In the genomic region with DNA sequence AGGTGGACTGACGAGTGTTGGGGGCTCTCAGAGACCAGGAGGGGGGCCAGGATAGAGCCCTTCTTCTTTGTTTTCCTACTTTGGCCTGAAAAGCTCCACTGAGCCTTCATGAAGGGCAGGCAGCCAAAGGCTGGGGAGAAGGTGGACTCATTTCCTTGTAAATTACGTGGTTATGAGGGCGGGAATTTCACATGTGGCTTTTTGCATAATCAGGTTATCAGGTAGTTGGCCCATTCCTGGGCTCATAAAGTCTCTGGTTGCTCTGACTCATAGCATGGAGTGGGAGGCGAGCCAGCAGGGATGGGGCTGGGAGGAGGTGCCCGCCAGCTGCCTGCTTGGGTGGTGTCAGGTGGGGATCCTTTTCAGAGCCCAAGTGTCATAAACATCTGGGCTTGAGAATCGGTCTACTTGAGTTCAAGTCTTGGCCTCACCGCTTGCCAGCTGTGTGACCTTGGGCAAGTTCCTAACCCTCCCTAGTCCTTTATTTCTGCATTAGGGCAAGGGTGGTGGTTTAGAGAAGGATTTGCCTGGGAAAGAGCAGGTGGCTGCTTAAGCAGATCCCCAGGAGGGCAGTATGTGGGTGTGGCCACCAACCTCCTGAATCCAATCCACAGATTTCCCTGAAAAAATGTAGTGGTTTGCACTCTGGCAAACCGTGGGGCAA, we compare ENCODE assay signal across 1 cellular context.
A peak's percentile ranks its signal among the peaks of the same experiment; 100 is the strongest.
TF ChIP-seq lines count a peak whose summit lies in the region.

No MANE protein-coding gene starts in this region.

TF ChIP-seq in HEK293, 187 proteins besides CTCF, POLR2A, EP300 and RAD21 (continued from another document and continues in another):
- TF ChIP-seq GLIS1 (tag by site-specific recombination; IDR thresholded peaks at IDR 0.05): peak; percentile 83
- TF ChIP-seq ZNF335 (tag by site-specific recombination; conservative IDR thresholded peaks at IDR 0.05): peak; percentile 100
- TF ChIP-seq, protein P1, sequence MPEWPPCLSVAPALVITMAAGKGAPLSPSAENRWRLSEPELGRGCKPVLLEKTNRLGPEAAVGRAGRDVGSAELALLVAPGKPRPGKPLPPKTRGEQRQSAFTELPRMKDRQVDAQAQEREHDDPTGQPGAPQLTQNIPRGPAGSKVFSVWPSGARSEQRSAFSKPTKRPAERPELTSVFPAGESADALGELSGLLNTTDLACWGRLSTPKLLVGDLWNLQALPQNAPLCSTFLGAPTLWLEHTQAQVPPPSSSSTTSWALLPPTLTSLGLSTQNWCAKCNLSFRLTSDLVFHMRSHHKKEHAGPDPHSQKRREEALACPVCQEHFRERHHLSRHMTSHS (tag by site-specific recombination; IDR thresholded peaks at IDR 0.05): no peak
- TF ChIP-seq, protein P2, sequence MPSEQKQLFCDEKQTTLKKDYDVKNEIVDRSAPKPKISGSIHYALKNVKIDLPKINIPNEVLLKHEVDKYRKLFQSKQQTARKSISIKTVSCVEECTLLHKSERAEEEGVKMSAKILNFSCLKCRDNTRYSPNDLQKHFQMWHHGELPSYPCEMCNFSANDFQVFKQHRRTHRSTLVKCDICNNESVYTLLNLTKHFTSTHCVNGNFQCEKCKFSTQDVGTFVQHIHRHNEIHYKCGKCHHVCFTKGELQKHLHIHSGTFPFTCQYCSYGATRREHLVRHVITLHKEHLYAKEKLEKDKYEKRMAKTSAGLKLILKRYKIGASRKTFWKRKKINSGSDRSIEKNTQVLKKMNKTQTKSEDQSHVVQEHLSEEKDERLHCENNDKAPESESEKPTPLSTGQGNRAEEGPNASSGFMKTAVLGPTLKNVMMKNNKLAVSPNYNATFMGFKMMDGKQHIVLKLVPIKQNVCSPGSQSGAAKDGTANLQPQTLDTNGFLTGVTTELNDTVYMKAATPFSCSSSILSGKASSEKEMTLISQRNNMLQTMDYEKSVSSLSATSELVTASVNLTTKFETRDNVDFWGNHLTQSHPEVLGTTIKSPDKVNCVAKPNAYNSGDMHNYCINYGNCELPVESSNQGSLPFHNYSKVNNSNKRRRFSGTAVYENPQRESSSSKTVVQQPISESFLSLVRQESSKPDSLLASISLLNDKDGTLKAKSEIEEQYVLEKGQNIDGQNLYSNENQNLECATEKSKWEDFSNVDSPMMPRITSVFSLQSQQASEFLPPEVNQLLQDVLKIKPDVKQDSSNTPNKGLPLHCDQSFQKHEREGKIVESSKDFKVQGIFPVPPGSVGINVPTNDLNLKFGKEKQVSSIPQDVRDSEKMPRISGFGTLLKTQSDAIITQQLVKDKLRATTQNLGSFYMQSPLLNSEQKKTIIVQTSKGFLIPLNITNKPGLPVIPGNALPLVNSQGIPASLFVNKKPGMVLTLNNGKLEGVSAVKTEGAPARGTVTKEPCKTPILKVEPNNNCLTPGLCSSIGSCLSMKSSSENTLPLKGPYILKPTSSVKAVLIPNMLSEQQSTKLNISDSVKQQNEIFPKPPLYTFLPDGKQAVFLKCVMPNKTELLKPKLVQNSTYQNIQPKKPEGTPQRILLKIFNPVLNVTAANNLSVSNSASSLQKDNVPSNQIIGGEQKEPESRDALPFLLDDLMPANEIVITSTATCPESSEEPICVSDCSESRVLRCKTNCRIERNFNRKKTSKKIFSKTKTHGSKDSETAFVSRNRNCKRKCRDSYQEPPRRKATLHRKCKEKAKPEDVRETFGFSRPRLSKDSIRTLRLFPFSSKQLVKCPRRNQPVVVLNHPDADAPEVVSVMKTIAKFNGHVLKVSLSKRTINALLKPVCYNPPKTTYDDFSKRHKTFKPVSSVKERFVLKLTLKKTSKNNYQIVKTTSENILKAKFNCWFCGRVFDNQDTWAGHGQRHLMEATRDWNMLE (tag by site-specific recombination; conservative IDR thresholded peaks at IDR 0.05; ENCODE audit: low read depth): 0 out of 2 replicates have a peak, but pooled peaks have one; percentile 15
- TF ChIP-seq, protein P3, sequence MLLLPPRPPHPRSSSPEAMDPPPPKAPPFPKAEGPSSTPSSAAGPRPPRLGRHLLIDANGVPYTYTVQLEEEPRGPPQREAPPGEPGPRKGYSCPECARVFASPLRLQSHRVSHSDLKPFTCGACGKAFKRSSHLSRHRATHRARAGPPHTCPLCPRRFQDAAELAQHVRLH (tag by site-specific recombination; IDR thresholded peaks at IDR 0.05): peak; percentile 85
- TF ChIP-seq, protein P4, sequence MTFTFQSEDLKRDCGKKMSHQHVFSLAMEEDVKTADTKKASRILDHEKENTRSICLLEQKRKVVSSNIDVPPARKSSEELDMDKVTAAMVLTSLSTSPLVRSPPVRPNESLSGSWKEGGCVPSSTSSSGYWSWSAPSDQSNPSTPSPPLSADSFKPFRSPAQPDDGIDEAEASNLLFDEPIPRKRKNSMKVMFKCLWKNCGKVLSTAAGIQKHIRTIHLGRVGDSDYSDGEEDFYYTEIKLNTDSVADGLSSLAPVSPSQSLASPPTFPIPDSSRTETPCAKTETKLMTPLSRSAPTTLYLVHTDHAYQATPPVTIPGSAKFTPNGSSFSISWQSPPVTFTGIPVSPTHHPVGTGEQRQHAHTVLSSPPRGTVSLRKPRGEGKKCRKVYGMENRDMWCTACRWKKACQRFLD (tag by site-specific recombination; IDR thresholded peaks at IDR 0.05): no peak
- TF ChIP-seq, protein P5, sequence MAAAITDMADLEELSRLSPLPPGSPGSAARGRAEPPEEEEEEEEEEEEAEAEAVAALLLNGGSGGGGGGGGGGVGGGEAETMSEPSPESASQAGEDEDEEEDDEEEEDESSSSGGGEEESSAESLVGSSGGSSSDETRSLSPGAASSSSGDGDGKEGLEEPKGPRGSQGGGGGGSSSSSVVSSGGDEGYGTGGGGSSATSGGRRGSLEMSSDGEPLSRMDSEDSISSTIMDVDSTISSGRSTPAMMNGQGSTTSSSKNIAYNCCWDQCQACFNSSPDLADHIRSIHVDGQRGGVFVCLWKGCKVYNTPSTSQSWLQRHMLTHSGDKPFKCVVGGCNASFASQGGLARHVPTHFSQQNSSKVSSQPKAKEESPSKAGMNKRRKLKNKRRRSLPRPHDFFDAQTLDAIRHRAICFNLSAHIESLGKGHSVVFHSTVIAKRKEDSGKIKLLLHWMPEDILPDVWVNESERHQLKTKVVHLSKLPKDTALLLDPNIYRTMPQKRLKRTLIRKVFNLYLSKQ (tag by site-specific recombination; IDR thresholded peaks at IDR 0.05; ENCODE audit: borderline replicate concordance): no peak
- TF ChIP-seq ZSCAN30 (tag by site-specific recombination; IDR thresholded peaks at IDR 0.05): peak; percentile 46; the same call in 1 of the 2 replicates
- TF ChIP-seq ZNF747 (tag by site-specific recombination; IDR thresholded peaks at IDR 0.05): no peak
- peak; percentile 99 for TF ChIP-seq MZF1 (tag by site-specific recombination; IDR thresholded peaks at IDR 0.05; ENCODE audit: borderline replicate concordance)
- peak; percentile 88 for TF ChIP-seq ZBTB8A (tag by site-specific recombination; IDR thresholded peaks at IDR 0.05)
- TF ChIP-seq ZNF37A (tag by site-specific recombination; IDR thresholded peaks at IDR 0.05): no peak
- TF ChIP-seq ZNF561 (tag by site-specific recombination; IDR thresholded peaks at IDR 0.05; ENCODE audit: borderline replicate concordance): peak; percentile 79
- TF ChIP-seq SCRT1 (tag by site-specific recombination; IDR thresholded peaks at IDR 0.05; ENCODE audit: borderline replicate concordance): peak; percentile 59; the same call in 1 of the 2 replicates
- peak; percentile 86 for TF ChIP-seq GLIS2 (tag by site-specific recombination; IDR thresholded peaks at IDR 0.05)
- TF ChIP-seq, protein P6, sequence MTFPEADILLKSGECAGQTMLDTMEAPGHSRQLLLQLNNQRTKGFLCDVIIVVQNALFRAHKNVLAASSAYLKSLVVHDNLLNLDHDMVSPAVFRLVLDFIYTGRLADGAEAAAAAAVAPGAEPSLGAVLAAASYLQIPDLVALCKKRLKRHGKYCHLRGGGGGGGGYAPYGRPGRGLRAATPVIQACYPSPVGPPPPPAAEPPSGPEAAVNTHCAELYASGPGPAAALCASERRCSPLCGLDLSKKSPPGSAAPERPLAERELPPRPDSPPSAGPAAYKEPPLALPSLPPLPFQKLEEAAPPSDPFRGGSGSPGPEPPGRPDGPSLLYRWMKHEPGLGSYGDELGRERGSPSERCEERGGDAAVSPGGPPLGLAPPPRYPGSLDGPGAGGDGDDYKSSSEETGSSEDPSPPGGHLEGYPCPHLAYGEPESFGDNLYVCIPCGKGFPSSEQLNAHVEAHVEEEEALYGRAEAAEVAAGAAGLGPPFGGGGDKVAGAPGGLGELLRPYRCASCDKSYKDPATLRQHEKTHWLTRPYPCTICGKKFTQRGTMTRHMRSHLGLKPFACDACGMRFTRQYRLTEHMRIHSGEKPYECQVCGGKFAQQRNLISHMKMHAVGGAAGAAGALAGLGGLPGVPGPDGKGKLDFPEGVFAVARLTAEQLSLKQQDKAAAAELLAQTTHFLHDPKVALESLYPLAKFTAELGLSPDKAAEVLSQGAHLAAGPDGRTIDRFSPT (tag by site-specific recombination; IDR thresholded peaks at IDR 0.05): peak; percentile 61; the same call in 1 of the 2 replicates
- TF ChIP-seq YY2 (tag by site-specific recombination; IDR thresholded peaks at IDR 0.05): no peak
- peak; percentile 98 for TF ChIP-seq FEZF1 (tag by site-specific recombination; IDR thresholded peaks at IDR 0.05)
- TF ChIP-seq SP3 (tag by site-specific recombination; IDR thresholded peaks at IDR 0.05): peak; percentile 69
- TF ChIP-seq, protein P7, sequence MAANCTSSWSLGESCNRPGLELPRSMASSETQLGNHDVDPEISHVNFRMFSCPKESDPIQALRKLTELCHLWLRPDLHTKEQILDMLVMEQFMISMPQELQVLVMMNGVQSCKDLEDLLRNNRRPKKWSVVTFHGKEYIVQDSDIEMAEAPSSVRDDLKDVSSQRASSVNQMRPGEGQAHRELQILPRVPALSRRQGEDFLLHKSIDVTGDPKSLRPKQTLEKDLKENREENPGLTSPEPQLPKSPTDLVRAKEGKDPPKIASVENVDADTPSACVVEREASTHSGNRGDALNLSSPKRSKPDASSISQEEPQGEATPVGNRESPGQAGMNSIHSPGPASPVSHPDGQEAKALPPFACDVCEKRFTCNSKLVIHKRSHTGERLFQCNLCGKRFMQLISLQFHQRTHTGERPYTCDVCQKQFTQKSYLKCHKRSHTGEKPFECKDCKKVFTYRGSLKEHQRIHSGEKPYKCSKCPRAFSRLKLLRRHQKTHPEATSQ (tag by site-specific recombination; IDR thresholded peaks at IDR 0.05): 0 out of 2 replicates have a peak, but pooled peaks have one; percentile 22
- no peak for TF ChIP-seq ZNF596 (tag by site-specific recombination; IDR thresholded peaks at IDR 0.05)
- peak; percentile 96 for TF ChIP-seq HOXD13 (CRISPR knock-in tag; IDR thresholded peaks at IDR 0.05; ENCODE audit: borderline replicate concordance)
- TF ChIP-seq SP7 (tag by site-specific recombination; IDR thresholded peaks at IDR 0.05): peak; percentile 98
- TF ChIP-seq ZNF629 (tag by site-specific recombination; IDR thresholded peaks at IDR 0.05): peak; percentile 93
- no peak for TF ChIP-seq TCF7L2 (IDR thresholded peaks at IDR 0.05; ENCODE audit: borderline replicate concordance, low read depth, low read length)
- TF ChIP-seq KLF8 (tag by site-specific recombination; IDR thresholded peaks at IDR 0.05): peak; percentile 84
- peak; percentile 58; the same call in 1 of the 2 replicates for TF ChIP-seq ZNF394 (tag by site-specific recombination; IDR thresholded peaks at IDR 0.05; ENCODE audit: borderline replicate concordance)
- TF ChIP-seq ZNF16 (tag by site-specific recombination; IDR thresholded peaks at IDR 0.05; ENCODE audit: low read depth): no peak
- peak; percentile 93 for TF ChIP-seq ZFHX2 (tag by site-specific recombination; conservative IDR thresholded peaks at IDR 0.05)
- TF ChIP-seq ZNF114 (tag by site-specific recombination; IDR thresholded peaks at IDR 0.05): no peak
- TF ChIP-seq, protein P8, sequence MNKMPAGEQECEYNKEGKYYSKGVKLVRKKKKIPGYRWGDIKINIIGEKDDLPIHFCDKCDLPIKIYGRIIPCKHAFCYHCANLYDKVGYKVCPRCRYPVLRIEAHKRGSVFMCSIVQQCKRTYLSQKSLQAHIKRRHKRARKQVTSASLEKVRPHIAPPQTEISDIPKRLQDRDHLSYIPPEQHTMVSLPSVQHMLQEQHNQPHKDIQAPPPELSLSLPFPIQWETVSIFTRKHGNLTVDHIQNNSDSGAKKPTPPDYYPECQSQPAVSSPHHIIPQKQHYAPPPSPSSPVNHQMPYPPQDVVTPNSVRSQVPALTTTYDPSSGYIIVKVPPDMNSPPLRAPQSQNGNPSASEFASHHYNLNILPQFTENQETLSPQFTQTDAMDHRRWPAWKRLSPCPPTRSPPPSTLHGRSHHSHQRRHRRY (tag by site-specific recombination; IDR thresholded peaks at IDR 0.05): no peak
- TF ChIP-seq SCRT2 (tag by site-specific recombination; IDR thresholded peaks at IDR 0.05): peak; percentile 89
- TF ChIP-seq, protein P9, sequence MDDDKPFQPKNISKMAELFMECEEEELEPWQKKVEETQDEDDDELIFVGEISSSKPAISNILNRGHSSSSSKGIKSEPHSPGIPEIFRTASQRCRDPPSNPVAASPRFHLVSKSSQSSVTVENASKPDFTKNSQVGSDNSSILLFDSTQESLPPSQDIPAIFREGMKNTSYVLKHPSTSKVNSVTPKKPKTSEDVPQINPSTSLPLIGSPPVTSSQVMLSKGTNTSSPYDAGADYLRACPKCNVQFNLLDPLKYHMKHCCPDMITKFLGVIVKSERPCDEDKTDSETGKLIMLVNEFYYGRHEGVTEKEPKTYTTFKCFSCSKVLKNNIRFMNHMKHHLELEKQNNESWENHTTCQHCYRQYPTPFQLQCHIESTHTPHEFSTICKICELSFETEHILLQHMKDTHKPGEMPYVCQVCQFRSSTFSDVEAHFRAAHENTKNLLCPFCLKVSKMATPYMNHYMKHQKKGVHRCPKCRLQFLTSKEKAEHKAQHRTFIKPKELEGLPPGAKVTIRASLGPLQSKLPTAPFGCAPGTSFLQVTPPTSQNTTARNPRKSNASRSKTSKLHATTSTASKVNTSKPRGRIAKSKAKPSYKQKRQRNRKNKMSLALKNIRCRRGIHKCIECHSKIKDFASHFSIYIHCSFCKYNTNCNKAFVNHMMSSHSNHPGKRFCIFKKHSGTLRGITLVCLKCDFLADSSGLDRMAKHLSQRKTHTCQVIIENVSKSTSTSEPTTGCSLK (tag by site-specific recombination; IDR thresholded peaks at IDR 0.05): no peak
- no peak for TF ChIP-seq ZNF473 (tag by site-specific recombination; IDR thresholded peaks at IDR 0.05)
- no peak for TF ChIP-seq ZNF433 (tag by site-specific recombination; IDR thresholded peaks at IDR 0.05; ENCODE audit: low read depth)
- TF ChIP-seq, protein P10, sequence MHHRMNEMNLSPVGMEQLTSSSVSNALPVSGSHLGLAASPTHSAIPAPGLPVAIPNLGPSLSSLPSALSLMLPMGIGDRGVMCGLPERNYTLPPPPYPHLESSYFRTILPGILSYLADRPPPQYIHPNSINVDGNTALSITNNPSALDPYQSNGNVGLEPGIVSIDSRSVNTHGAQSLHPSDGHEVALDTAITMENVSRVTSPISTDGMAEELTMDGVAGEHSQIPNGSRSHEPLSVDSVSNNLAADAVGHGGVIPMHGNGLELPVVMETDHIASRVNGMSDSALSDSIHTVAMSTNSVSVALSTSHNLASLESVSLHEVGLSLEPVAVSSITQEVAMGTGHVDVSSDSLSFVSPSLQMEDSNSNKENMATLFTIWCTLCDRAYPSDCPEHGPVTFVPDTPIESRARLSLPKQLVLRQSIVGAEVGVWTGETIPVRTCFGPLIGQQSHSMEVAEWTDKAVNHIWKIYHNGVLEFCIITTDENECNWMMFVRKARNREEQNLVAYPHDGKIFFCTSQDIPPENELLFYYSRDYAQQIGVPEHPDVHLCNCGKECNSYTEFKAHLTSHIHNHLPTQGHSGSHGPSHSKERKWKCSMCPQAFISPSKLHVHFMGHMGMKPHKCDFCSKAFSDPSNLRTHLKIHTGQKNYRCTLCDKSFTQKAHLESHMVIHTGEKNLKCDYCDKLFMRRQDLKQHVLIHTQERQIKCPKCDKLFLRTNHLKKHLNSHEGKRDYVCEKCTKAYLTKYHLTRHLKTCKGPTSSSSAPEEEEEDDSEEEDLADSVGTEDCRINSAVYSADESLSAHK (tag by site-specific recombination; IDR thresholded peaks at IDR 0.05): peak; percentile 86
- no peak for TF ChIP-seq ZNF121 (tag by site-specific recombination; IDR thresholded peaks at IDR 0.05)
- no peak for TF ChIP-seq ZNF660 (tag by site-specific recombination; IDR thresholded peaks at IDR 0.05)
- no peak; the same call in 1 of the 2 replicates for TF ChIP-seq KLF16 (tag by site-specific recombination; IDR thresholded peaks at IDR 0.05)
